ENCODE assay signal across 8 cellular contexts in the genomic region with DNA sequence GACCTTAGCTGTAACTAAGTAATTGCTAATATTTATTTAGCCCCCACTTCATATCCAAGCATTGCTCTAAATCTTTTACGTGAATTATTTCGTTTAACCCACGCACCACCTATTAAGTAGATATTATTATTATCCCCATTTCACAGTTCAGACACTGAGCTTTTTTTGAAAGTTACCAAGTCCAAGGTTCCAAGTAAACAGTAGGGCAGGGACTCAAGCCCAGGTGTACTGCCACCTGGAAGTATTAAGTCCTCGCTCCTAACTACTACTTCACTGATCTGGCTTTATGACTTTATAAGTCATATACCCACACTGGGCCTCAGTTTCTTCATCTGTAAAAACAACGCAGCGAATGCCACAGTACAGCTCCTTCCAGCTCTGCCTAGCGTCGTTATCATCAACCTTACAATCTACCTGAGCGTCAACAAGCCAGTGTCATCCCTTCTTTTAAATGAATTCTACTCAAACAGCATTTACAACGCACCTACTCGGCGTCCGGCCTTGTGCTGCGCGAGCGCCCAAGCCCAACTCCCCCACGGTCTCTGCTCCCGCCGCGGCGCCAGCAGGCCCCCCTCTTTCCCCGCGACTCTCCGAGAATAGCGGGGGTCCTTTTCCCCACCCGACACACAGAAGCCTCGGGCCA. TPM values are rescaled to one million over a fixed set of nuclear protein-coding genes. Genes with fewer than 3 reads are reported as not detected.
A peak's percentile ranks its signal among the peaks of the same experiment; 100 is the strongest.
DNase-seq lines count a peak whose midpoint lies in the region; ATAC-seq and TF ChIP-seq lines count a peak whose summit lies in the region.

No MANE protein-coding gene starts in this region.

- H3K79me2 ChIP-seq in mammary epithelial cell (ENCODE audit: insufficient read depth, low read length), result peaks cover 52% of the 10 kb centered on the region

- no peaks in the 10 kb centered on the region for H4K20me1 ChIP-seq in mammary epithelial cell (ENCODE audit: insufficient read depth, low read length)

- CTCF ChIA-PET in mammary epithelial cell (lab: Charles Lee; ENCODE audit: low non-redundant PET), result no interaction called here

- no peaks in the 10 kb centered on the region for H3K36me3 ChIP-seq in mammary epithelial cell (ENCODE audit: insufficient read depth, low read length)

- TSS peak; percentile 54 for BruUV-seq in mammary epithelial cell (replicated peaks; lab: Mats Ljungman, UMichigan)

- H3K4me2 ChIP-seq in mammary epithelial cell (ENCODE audit: insufficient read depth, low read depth, low read length), result peak overlapping the region; percentile 81

- peak overlapping the region; percentile 86 for H2AFZ ChIP-seq in mammary epithelial cell (ENCODE audit: low read depth, low read length)

- H3K4me1 ChIP-seq in mammary epithelial cell (ENCODE audit: insufficient read depth, low read length), result peaks cover 6% of the 10 kb centered on the region

- 0% methylated on average over 12 of the region's 27 CpGs for WGBS in mammary epithelial cell (ENCODE audit: low coverage, missing lambda C conversion rate)

- peak overlapping the region; percentile 79 for H3K9ac ChIP-seq in mammary epithelial cell (ENCODE audit: insufficient read depth, low read length)

- no peaks in the 10 kb centered on the region for H3K9me3 ChIP-seq in mammary epithelial cell (replicated peaks; ENCODE audit: insufficient read depth, low read length)

- H3K4me3 ChIP-seq in mammary epithelial cell (replicated peaks in 1 of 3; ENCODE audit: insufficient read depth in 1 of 3, low read depth in 2 of 3, low read length in 3 of 3), result peak overlapping the region; percentile 73 to 82 (median 80)

- ATAC-seq in HG02642 (IDR thresholded peaks at IDR 0.05; ENCODE audit: poor library complexity, unreplicated experiment), result peak; percentile 12

- DNase-seq in NCI-H2171 treated with DMSO at 0.1 percent for 48 hours (lab: John Stamatoyannopoulos, UW), result peak; percentile 24
- no peak for DNase-seq in NCI-H2171 (lab: John Stamatoyannopoulos, UW)
- DNase-seq in OCI-M1 (lab: John Stamatoyannopoulos, UW), result peak; percentile 59
- peak; percentile 30 for DNase-seq in mammary epithelial cell
- peak; percentile 17 for DNase-seq in kidney tubule cell (ENCODE audit: low spot score)
- DNase-seq in stimulated activated CD8-positive, alpha-beta memory T cell treated with anti-CD3 and anti-CD28 coated beads, Interleukin-15, amount 100 ng/mL, for 1 hour (ENCODE audit: low read depth), result peak; percentile 15
- no peak for DNase-seq in KBM-7

- intact Hi-C loops in mammary epithelial cell (cut with micrococcal nuclease), result loop anchor here (1.0 kb wide), 2 partner anchors 51 to 72 kb away; no protein-coding TSS in a partner anchor

- H3K27me3 ChIP-seq in mammary epithelial cell (ENCODE audit: insufficient read depth, low read length), result no peaks in the 10 kb centered on the region

- H3K27ac ChIP-seq in mammary epithelial cell (ENCODE audit: insufficient read depth, low read depth, low read length), result peak overlapping the region; percentile 72

- in situ Hi-C loops in mammary epithelial cell (cut with MboI; ENCODE audit: low sequenced_read_pairs in 2 of 2) (loop anchor here in 1 of 2 donors (10.0 kb wide), 1 partner anchor 71 kb away; the partner anchor contains the start of gene IPO7), KBM-7 (cut with MboI; ENCODE audit: low pct_unique_long_range_greater_than_20kb, low sequenced_read_pairs) (no loop called here)

- TF ChIP-seq CTCF in mammary epithelial cell (conservative IDR thresholded peaks at IDR 0.05 in 1 of 2, IDR thresholded peaks at IDR 0.05 in 1 of 2; ENCODE audit: extremely low read depth in 1 of 2, insufficient read depth in 1 of 2, low read depth in 1 of 2, low read length in 2 of 2), result no peak

- dilution Hi-C loops in mammary epithelial cell (cut with HindIII; ENCODE audit: low sequenced_read_pairs), result no loop called here

RNA-seq across cellular contexts. Expression of gene TMEM41B, which starts 0.6 kb away (rescaled TPM):
- total RNA-seq in mammary epithelial cell, result 10 to 100 TPM; 58.2 to 59.7 TPM
- polyA plus RNA-seq in mammary epithelial cell, result 21.2 TPM
- polyA minus RNA-seq in mammary epithelial cell, result 38.5 TPM

RNA-seq across cellular contexts. Expression of gene DENND5A, which starts 48.6 kb away (rescaled TPM):
- 10 to 100 TPM; 39.5 to 68.7 TPM for total RNA-seq in mammary epithelial cell
- 59.5 TPM for polyA plus RNA-seq in mammary epithelial cell
- 150 TPM for polyA minus RNA-seq in mammary epithelial cell

Comparison
In these comparisons a context has a peak if more than half of its experiments do, and no peak if none do; other contexts are left out.
1. DNase-seq: peak in NCI-H2171 treated with DMSO at 0.1 percent for 48 hours (single experiment), OCI-M1 (single experiment), mammary epithelial cell (single experiment), kidney tubule cell (single experiment) and stimulated activated CD8-positive, alpha-beta memory T cell treated with anti-CD3 and anti-CD28 coated beads, Interleukin-15, amount 100 ng/mL, for 1 hour (single experiment); none in NCI-H2171 (single experiment) and KBM-7 (single experiment).